24 cellular contexts compared by ENCODE assay signal in genomic region chr9:96214639-96215038, GRCh38.
"Had no signal": no experiment of that assay in that cellular context is flagged by ENCODE, and none has a peak within 500 bp of the region (broad histone marks: within the 10 kb centered on the region; RNA-seq: fewer than 3 reads in every experiment).

No MANE protein-coding gene starts in this region.

- H3K4me1 Mint-ChIP-seq: central memory CD8-positive, alpha-beta T cell had no signal

- DNase-seq: activated CD4-positive, alpha-beta memory T cell treated with anti-CD3 and anti-CD28 coated beads, Interleukin-2, amount 10 ng/mL, durations not matched to agents 7 days and 5 days; activated CD4-positive, alpha-beta T cell treated with anti-CD3 and anti-CD28 coated beads for 36 hours; activated CD4-positive, alpha-beta T cell treated with anti-CD3 and anti-CD28 coated beads, Interleukin-2, amount 50 U/mL, for 1 hour; activated gamma-delta T cell; activated naive CD4-positive, alpha-beta T cell treated with anti-CD3 and anti-CD28 coated beads for 36 hours; activated T-cell treated with anti-CD3 and anti-CD28 coated beads for 4 hours; activated T-cell treated with anti-CD3 and anti-CD28 coated beads, Interleukin-2, amount 50 U/mL, for 48 hours; amygdala; Karpas-422; MM.1S; NCI-H1105 treated with DMSO at 0.1 percent for 48 hours; NCI-H146; NCI-H187 treated with DMSO at 0.1 percent for 48 hours; NCI-H2081 treated with DMSO at 0.1 percent for 48 hours; NCI-H446; PC-3; SHP77; T-helper 1 cell had no signal

- H3K27ac Mint-ChIP-seq: activated CD4-positive, alpha-beta memory T cell treated with anti-CD3 and anti-CD28 coated beads, Interleukin-2, amount 10 ng/mL, durations not matched to agents 7 days and 5 days; activated CD4-positive, alpha-beta T cell treated with anti-CD3 and anti-CD28 coated beads for 36 hours; activated naive CD4-positive, alpha-beta T cell treated with anti-CD3 and anti-CD28 coated beads for 36 hours; activated naive CD8-positive, alpha-beta T cell; activated T-helper 17 cell treated with anti-CD3 and anti-CD28 coated beads, Interleukin-2, amount 50 U/mL, for 72 hours; brain had no signal

- H3K4me3 Mint-ChIP-seq: activated CD4-positive, alpha-beta memory T cell treated with anti-CD3 and anti-CD28 coated beads, Interleukin-2, amount 10 ng/mL, durations not matched to agents 7 days and 5 days; activated CD4-positive, alpha-beta T cell treated with anti-CD3 and anti-CD28 coated beads for 36 hours; activated naive CD4-positive, alpha-beta T cell treated with anti-CD3 and anti-CD28 coated beads for 36 hours; activated naive CD8-positive, alpha-beta T cell; activated T-helper 17 cell treated with anti-CD3 and anti-CD28 coated beads, Interleukin-2, amount 50 U/mL, for 72 hours; brain; central memory CD8-positive, alpha-beta T cell had no signal

- ATAC-seq: activated CD4-positive, alpha-beta T cell treated with anti-CD3 and anti-CD28 coated beads for 36 hours; activated T-helper 17 cell treated with anti-CD3 and anti-CD28 coated beads, Interleukin-2, amount 50 U/mL, for 72 hours; PC-3 had no signal

- H3K4me3 ChIP-seq: SK-N-MC had no signal

- H3K36me3 Mint-ChIP-seq: activated naive CD8-positive, alpha-beta T cell; brain had no signal

- H3K27ac ChIP-seq: SK-N-MC, VCaP had no signal

- H3K9me3 Mint-ChIP-seq: activated CD4-positive, alpha-beta memory T cell treated with anti-CD3 and anti-CD28 coated beads, Interleukin-2, amount 10 ng/mL, durations not matched to agents 7 days and 5 days; activated naive CD4-positive, alpha-beta T cell treated with anti-CD3 and anti-CD28 coated beads for 36 hours; activated T-helper 17 cell treated with anti-CD3 and anti-CD28 coated beads, Interleukin-2, amount 50 U/mL, for 72 hours; central memory CD8-positive, alpha-beta T cell had no signal
